In genomic region chr19:29966594-29967249, GRCh38 we compare ENCODE assay signal across 9 cellular contexts. TPM values are rescaled to one million over a fixed set of nuclear protein-coding genes. Genes with fewer than 3 reads are reported as not detected.
DNase-seq lines count a peak whose midpoint lies in the region; TF ChIP-seq lines count a peak whose summit lies in the region.
"Had no signal": no experiment of that assay in that cellular context is flagged by ENCODE, and none has a peak within 500 bp of the region (broad histone marks: within the 10 kb centered on the region; RNA-seq: fewer than 3 reads in every experiment).

No MANE protein-coding gene starts in this region.

- DNase-seq in AG09309 (ENCODE audit: low read depth) (no peak), GM13977 (ENCODE audit: low spot score) (no peak), OCI-M1 (lab: John Stamatoyannopoulos, UW) (peak; percentile 80), foreskin melanocyte (peak; percentile 17), adrenal gland (no peak), NCI-H345 treated with DMSO at 0.1 percent for 48 hours (lab: John Stamatoyannopoulos, UW; ENCODE audit: unreplicated experiment) (no peak), NCI-H187 treated with DMSO at 0.1 percent for 48 hours (lab: John Stamatoyannopoulos, UW) (no peak), middle frontal gyrus (ENCODE audit: extremely low spot score, low spot score) (no peak)

- no peak overlapping the region for H3K27ac ChIP-seq in adrenal gland
- H3K27ac ChIP-seq: thoracic aorta had no signal

- H3K36me3 ChIP-seq in adrenal gland (replicated peaks in 1 of 2) = no peaks in the 10 kb centered on the region
- H3K36me3 ChIP-seq: thoracic aorta had no signal

- H3K27me3 ChIP-seq in adrenal gland = no peaks in the 10 kb centered on the region

- peaks cover 26 to 75% of the 10 kb centered on the region in 2 donors for H3K4me1 ChIP-seq in adrenal gland (replicated peaks in 1 of 2)

- H3K9me3 ChIP-seq in adrenal gland (replicated peaks in 1 of 3) = no peaks in the 10 kb centered on the region
- H3K9me3 ChIP-seq: thoracic aorta had no signal

- intact Hi-C loops in adrenal gland (cut with DNase I) = no loop called here

- peak; percentile 23 for TF ChIP-seq CTCF in AG09309 (IDR thresholded peaks at IDR 0.05; ENCODE audit: control insufficient read depth, insufficient read depth, low read depth, low read length, missing control alignments)
- peak; percentile 29 for TF ChIP-seq CTCF in GM13977 (IDR thresholded peaks at IDR 0.05; ENCODE audit: extremely low read depth, insufficient read depth, missing control alignments)
- TF ChIP-seq CTCF in adrenal gland (IDR thresholded peaks at IDR 0.05) = peak in 3 of 6 experiments; percentile 12 to 32 (median 19)

- no peak for TF ChIP-seq POLR2A in adrenal gland (IDR thresholded peaks at IDR 0.05)

- in situ Hi-C loops in GM13977 (cut with MboI; ENCODE audit: low pct_unique_long_range_greater_than_20kb, low sequenced_read_pairs, unreplicated experiment) = no loop called here

- H3K4me3 ChIP-seq in AG09309 (ENCODE audit: control insufficient read depth, low read depth, low read length) (no peak overlapping the region), adrenal gland (no peak overlapping the region)
- H3K4me3 ChIP-seq: thoracic aorta had no signal

RNA-seq across cellular contexts. Expression of gene URI1, which starts 24.7 kb away (rescaled TPM):
- total RNA-seq in adrenal gland = 10 to 100 TPM; 37.4 to 85.9 (median 71.1) TPM
- 10 to 100 TPM; 21.6 to 81.9 (median 23.2) TPM for polyA plus RNA-seq in adrenal gland

Comparison
In these comparisons a context has a peak if more than half of its experiments do, and no peak if none do; other contexts are left out.
1. DNase-seq: peak in OCI-M1 (single experiment) and foreskin melanocyte (single experiment); none in AG09309 (single experiment), GM13977 (single experiment), adrenal gland (0 of 7), NCI-H345 treated with DMSO at 0.1 percent for 48 hours (single experiment), NCI-H187 treated with DMSO at 0.1 percent for 48 hours (single experiment) and middle frontal gyrus (single experiment).